ENCODE assay signal across 8 cellular contexts in the genomic region with DNA sequence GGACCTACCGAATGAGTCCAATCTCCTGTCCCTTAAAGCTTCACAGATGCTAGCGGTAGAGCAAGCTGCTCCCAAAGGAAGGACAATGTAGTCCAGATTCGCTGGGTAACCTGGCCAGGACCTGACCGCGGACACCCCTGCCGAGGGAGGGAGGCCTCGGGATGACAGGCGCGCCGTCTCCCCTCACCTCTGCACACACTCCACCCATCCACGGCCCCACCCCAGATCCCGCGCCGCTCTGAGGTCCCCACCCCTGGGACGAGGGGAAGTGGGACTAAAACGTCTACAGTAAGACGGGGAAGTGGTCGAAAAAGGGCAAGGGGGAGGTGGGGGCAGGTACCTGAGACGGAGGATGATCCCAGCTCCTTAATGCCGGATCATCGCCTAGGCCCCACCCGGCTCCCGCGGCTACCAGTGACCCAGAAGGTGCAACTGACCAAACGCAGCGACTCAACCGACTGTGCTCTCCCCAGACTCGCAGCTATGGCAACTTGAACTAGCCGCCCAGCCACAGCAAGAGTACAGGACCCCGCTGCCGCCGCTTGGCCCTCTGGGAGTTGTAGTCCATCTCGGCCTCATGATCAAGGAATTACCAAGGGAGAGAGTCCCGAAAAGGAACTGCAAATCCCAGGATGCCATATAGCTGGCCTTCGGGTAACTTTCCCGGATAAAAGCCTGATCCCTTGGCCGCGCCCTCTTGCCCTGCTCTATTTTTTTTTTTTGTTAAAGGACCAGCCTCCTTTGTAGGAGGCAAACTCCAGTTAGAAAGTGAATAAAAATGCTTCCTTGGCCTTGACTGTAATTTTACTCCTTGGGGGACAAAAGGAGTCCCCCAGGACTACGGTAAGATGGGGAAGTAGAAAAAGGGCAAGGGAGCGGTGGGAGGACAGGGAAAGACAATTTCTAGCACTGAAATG. TPM values are rescaled to one million over a fixed set of nuclear protein-coding genes. Genes with fewer than 3 reads are reported as not detected.
DNase-seq lines count a peak whose midpoint lies in the region; ATAC-seq and TF ChIP-seq lines count a peak whose summit lies in the region.

CEP128 (minus strand) TSS at position 498 of the 917 bp plus-strand sequence.

- POLR2A ChIA-PET in naive thymus-derived CD8-positive, alpha-beta T cell (lab: Charles Lee) = interaction anchor here (1.0 to 1.5 kb wide), 3 partner anchors 9 to 280 kb away, joined by 3 to 6 read pairs (median 3); partner anchors contain the start of gene GTF2A1

- DNase-seq in EL = peak; percentile 98
- peak; percentile 53 for DNase-seq in GOT3 (lab: John Stamatoyannopoulos, UW)
- peak; percentile 99 for DNase-seq in LHCN-M2 (ENCODE audit: low read depth)
- DNase-seq in RWPE2 (ENCODE audit: low spot score) = peak; percentile 98
- peak; percentile 98 for DNase-seq in fibroblast of mammary gland (ENCODE audit: low read depth)
- DNase-seq in naive thymus-derived CD8-positive, alpha-beta T cell = peak; percentile 52 to 87 (median 72)
- DNase-seq in stimulated activated naive B cell treated with anti-CD40 and anti-IgM and Interleukin-4, amounts not matched to agents 10 μg/mL and 1 μg/mL and 100 μg/mL, for 72 hours = peak; percentile 87

- no peaks in the 10 kb centered on the region for H3K27me3 ChIP-seq in RWPE2 (ENCODE audit: insufficient read depth, poor library complexity, severe bottlenecking)

- H3K36me3 Mint-ChIP-seq in activated T-helper 17 cell treated with anti-CD3 and anti-CD28 coated beads, Interleukin-2, amount 50 U/mL, for 72 hours (ENCODE audit: low read depth) = peaks cover 4% of the 10 kb centered on the region
- H3K36me3 Mint-ChIP-seq in naive thymus-derived CD8-positive, alpha-beta T cell = no peaks in the 10 kb centered on the region
- peaks cover 0 to 2% of the 10 kb centered on the region in 2 donors for H3K36me3 Mint-ChIP-seq in stimulated activated naive B cell treated with anti-CD40 and anti-IgM and Interleukin-4, amounts not matched to agents 10 μg/mL and 1 μg/mL and 100 μg/mL, for 72 hours

- peak within 1 kb of the TSS; percentile 95 for H3K27ac Mint-ChIP-seq in activated T-helper 17 cell treated with anti-CD3 and anti-CD28 coated beads, Interleukin-2, amount 50 U/mL, for 72 hours
- peak within 1 kb of the TSS; percentile 71 to 91 (median 84) for H3K27ac Mint-ChIP-seq in naive thymus-derived CD8-positive, alpha-beta T cell
- peak within 1 kb of the TSS; percentile 90 for H3K27ac Mint-ChIP-seq in stimulated activated naive B cell treated with anti-CD40 and anti-IgM and Interleukin-4, amounts not matched to agents 10 μg/mL and 1 μg/mL and 100 μg/mL, for 72 hours

- no peak for TF ChIP-seq CTCF in RWPE2 (IDR thresholded peaks at IDR 0.05; ENCODE audit: poor library complexity, severe bottlenecking)
- TF ChIP-seq CTCF in fibroblast of mammary gland (conservative IDR thresholded peaks at IDR 0.05; ENCODE audit: control insufficient read depth, insufficient read depth, low read depth, low read length) = no peak

- peaks cover 3% of the 10 kb centered on the region for H3K9me3 Mint-ChIP-seq in activated T-helper 17 cell treated with anti-CD3 and anti-CD28 coated beads, Interleukin-2, amount 50 U/mL, for 72 hours
- H3K9me3 Mint-ChIP-seq in naive thymus-derived CD8-positive, alpha-beta T cell = no peaks in the 10 kb centered on the region
- H3K9me3 Mint-ChIP-seq in stimulated activated naive B cell treated with anti-CD40 and anti-IgM and Interleukin-4, amounts not matched to agents 10 μg/mL and 1 μg/mL and 100 μg/mL, for 72 hours = peaks cover 0 to 2% of the 10 kb centered on the region in 2 donors

- no peaks in the 10 kb centered on the region for H3K9me3 ChIP-seq in RWPE2 (ENCODE audit: severe bottlenecking)

- peaks cover 21% of the 10 kb centered on the region for H3K36me3 ChIP-seq in RWPE2 (ENCODE audit: low read depth)

- peaks cover 14% of the 10 kb centered on the region for H3K4me1 Mint-ChIP-seq in activated T-helper 17 cell treated with anti-CD3 and anti-CD28 coated beads, Interleukin-2, amount 50 U/mL, for 72 hours
- H3K4me1 Mint-ChIP-seq in naive thymus-derived CD8-positive, alpha-beta T cell = peaks cover 13 to 30% (median 20%) of the 10 kb centered on the region in 4 donors
- peaks cover 7 to 23% of the 10 kb centered on the region in 2 donors for H3K4me1 Mint-ChIP-seq in stimulated activated naive B cell treated with anti-CD40 and anti-IgM and Interleukin-4, amounts not matched to agents 10 μg/mL and 1 μg/mL and 100 μg/mL, for 72 hours

- H3K27ac ChIP-seq in RWPE2 (ENCODE audit: poor library complexity, severe bottlenecking) = peak within 1 kb of the TSS; percentile 45

- ATAC-seq in RWPE2 (ENCODE audit: low read depth) = peak; percentile 98
- ATAC-seq in activated T-helper 17 cell treated with anti-CD3 and anti-CD28 coated beads, Interleukin-2, amount 50 U/mL, for 72 hours (replicated peaks) = peak; percentile 86
- ATAC-seq in naive thymus-derived CD8-positive, alpha-beta T cell = peak; percentile 86 to 97
- ATAC-seq in stimulated activated naive B cell treated with anti-CD40 and anti-IgM and Interleukin-4, amounts not matched to agents 10 μg/mL and 1 μg/mL and 100 μg/mL, for 72 hours (replicated peaks) = peak; percentile 94 to 96

- H3K4me3 ChIP-seq in RWPE2 (ENCODE audit: severe bottlenecking) (peak within 1 kb of the TSS; percentile 68), fibroblast of mammary gland (ENCODE audit: control insufficient read depth, low read depth, low read length) (peak within 1 kb of the TSS; percentile 91)

- H3K27me3 Mint-ChIP-seq in activated T-helper 17 cell treated with anti-CD3 and anti-CD28 coated beads, Interleukin-2, amount 50 U/mL, for 72 hours = no peaks in the 10 kb centered on the region
- H3K27me3 Mint-ChIP-seq in naive thymus-derived CD8-positive, alpha-beta T cell = peaks cover 0 to 6% (median 0%) of the 10 kb centered on the region in 5 donors
- H3K27me3 Mint-ChIP-seq in stimulated activated naive B cell treated with anti-CD40 and anti-IgM and Interleukin-4, amounts not matched to agents 10 μg/mL and 1 μg/mL and 100 μg/mL, for 72 hours = peaks cover 0 to 3% of the 10 kb centered on the region in 2 donors

- peak within 1 kb of the TSS; percentile 90 for H3K4me3 Mint-ChIP-seq in activated T-helper 17 cell treated with anti-CD3 and anti-CD28 coated beads, Interleukin-2, amount 50 U/mL, for 72 hours
- H3K4me3 Mint-ChIP-seq in naive thymus-derived CD8-positive, alpha-beta T cell = peak within 1 kb of the TSS; percentile 77 to 93 (median 88)
- H3K4me3 Mint-ChIP-seq in stimulated activated naive B cell treated with anti-CD40 and anti-IgM and Interleukin-4, amounts not matched to agents 10 μg/mL and 1 μg/mL and 100 μg/mL, for 72 hours = peak within 1 kb of the TSS; percentile 88 to 91

- H3K4me1 ChIP-seq in RWPE2 (ENCODE audit: insufficient read depth, poor library complexity, severe bottlenecking) = peaks cover 15% of the 10 kb centered on the region

RNA-seq across cellular contexts. Expression of gene CEP128, which starts in this region (rescaled TPM):
- total RNA-seq in LHCN-M2 (2014; rRNA removed) = 9.2 and 10.4 TPM in 2 replicates
- polyA plus RNA-seq in LHCN-M2 (2012) = 2.2 TPM
- total RNA-seq in activated T-helper 17 cell treated with anti-CD3 and anti-CD28 coated beads, Interleukin-2, amount 50 U/mL, for 72 hours = 10 to 100 TPM; 23.4 to 34.6 TPM
- total RNA-seq in naive thymus-derived CD8-positive, alpha-beta T cell = 1 to 10 TPM; 7.3 to 8.7 TPM
- polyA plus RNA-seq in naive thymus-derived CD8-positive, alpha-beta T cell = 1 to 10 TPM; 2.0 to 3.1 (median 2.2) TPM

Comparison
In these comparisons a context has a peak if more than half of its experiments do, and no peak if none do; other contexts are left out.
1. Peak in every context shown above with its lines: DNase-seq, ATAC-seq, H3K4me3 ChIP-seq and H3K27ac ChIP-seq.